23 cellular contexts compared by ENCODE assay signal in genomic region chrX:108473979-108474378, GRCh38. TPM values are rescaled to one million over a fixed set of nuclear protein-coding genes. Genes with fewer than 3 reads are reported as not detected.
DNase-seq lines count a peak whose midpoint lies in the region; ATAC-seq, FAIRE-seq and TF ChIP-seq lines count a peak whose summit lies in the region.
"Had no signal": no experiment of that assay in that cellular context is flagged by ENCODE, and none has a peak within 500 bp of the region (broad histone marks: within the 10 kb centered on the region; RNA-seq: fewer than 3 reads in every experiment).

No MANE protein-coding gene starts in this region.

- FAIRE-seq in A549 (lab: Jason Lieb, UNC): peak; percentile 97
- peak; percentile 91 for FAIRE-seq in colon (lab: Jason Lieb, UNC)
- peak; percentile 8 for FAIRE-seq in kidney (lab: Jason Lieb, UNC)
- FAIRE-seq: D721Med, G401.6, GM12892, H1 had no signal

- H3K4me3 ChIP-seq in A549 (no peak overlapping the region), PC-3 (ENCODE audit: low read length) (no peak overlapping the region), kidney (ENCODE audit: low read length in 2 of 2) (no peak overlapping the region)
- H3K4me3 ChIP-seq: BLaER1 treated with 17β-estradiol and CSF1 and Interleukin-3, amounts not matched to agents 10 nM and 100 nM; GM23248 had no signal

- H3K36me3 Mint-ChIP-seq in activated naive CD8-positive, alpha-beta T cell treated with anti-CD3 and anti-CD28 coated beads for 36 hours: no peaks in the 10 kb centered on the region
- peaks cover 10% of the 10 kb centered on the region for H3K36me3 Mint-ChIP-seq in chondrocyte (ENCODE audit: low read depth)
- H3K36me3 Mint-ChIP-seq: CD14-positive monocyte; CD8-positive, alpha-beta memory T cell had no signal

- TF ChIP-seq CTCF in A549 (IDR thresholded peaks at IDR 0.05): no peak
- TF ChIP-seq CTCF in PC-3 (conservative IDR thresholded peaks at IDR 0.05; ENCODE audit: low read depth, low read length): no peak
- no peak for TF ChIP-seq CTCF in kidney (IDR thresholded peaks at IDR 0.05; ENCODE audit: borderline replicate concordance, extremely low read depth, insufficient read depth)
- TF ChIP-seq CTCF in chondrocyte (IDR thresholded peaks at IDR 0.05): no peak

- peaks cover 48% of the 10 kb centered on the region for H3K79me2 ChIP-seq in PC-3 (ENCODE audit: low read length)

- no peaks in the 10 kb centered on the region for H3K27me3 ChIP-seq in PC-3 (ENCODE audit: low read length)
- H3K27me3 ChIP-seq: BE2C had no signal

- no peaks in the 10 kb centered on the region for H3K4me1 Mint-ChIP-seq in activated naive CD8-positive, alpha-beta T cell treated with anti-CD3 and anti-CD28 coated beads for 36 hours
- H3K4me1 Mint-ChIP-seq in chondrocyte (ENCODE audit: low read depth): peaks cover 12% of the 10 kb centered on the region
- H3K4me1 Mint-ChIP-seq: CD14-positive monocyte; CD8-positive, alpha-beta memory T cell had no signal

- intact Hi-C loops in PC-3 (cut with micrococcal nuclease): no loop called here
- intact Hi-C loops in kidney (cut with DNase I): no loop called here

- no peak overlapping the region for H3K4me3 Mint-ChIP-seq in activated naive CD8-positive, alpha-beta T cell treated with anti-CD3 and anti-CD28 coated beads for 36 hours
- H3K4me3 Mint-ChIP-seq in chondrocyte (ENCODE audit: unreplicated experiment): no peak overlapping the region
- H3K4me3 Mint-ChIP-seq: CD14-positive monocyte; CD4-positive, alpha-beta T cell; CD8-positive, alpha-beta memory T cell had no signal

- DNase-seq in A549 (ENCODE audit: low read depth in 1 of 2, low spot score in 1 of 2) (no peak), PC-3 (peak; percentile 8), kidney (no peak), chondrocyte (ENCODE audit: low spot score) (no peak), superior temporal gyrus (ENCODE audit: extremely low spot score) (no peak)
- no peak for DNase-seq in activated naive CD8-positive, alpha-beta T cell treated with anti-CD3 and anti-CD28 coated beads for 36 hours
- DNase-seq: AML-193; BE2C; CD4-positive, alpha-beta T cell; CD8-positive, alpha-beta memory T cell; DMS 273 treated with DMSO at 0.1 percent for 48 hours; DND-41; GM23248; H7; HCEC 1CT had no signal

- no peak for ATAC-seq in A549
- ATAC-seq in PC-3: no peak
- no peak for ATAC-seq in GM21825 (IDR thresholded peaks at IDR 0.05; ENCODE audit: unreplicated experiment)

- H3K27me3 Mint-ChIP-seq in activated naive CD8-positive, alpha-beta T cell treated with anti-CD3 and anti-CD28 coated beads for 36 hours: no peaks in the 10 kb centered on the region
- H3K27me3 Mint-ChIP-seq in chondrocyte (ENCODE audit: low read depth): no peaks in the 10 kb centered on the region
- H3K27me3 Mint-ChIP-seq: CD4-positive, alpha-beta T cell; CD8-positive, alpha-beta memory T cell had no signal

- no peaks in the 10 kb centered on the region for H3F3A ChIP-seq in PC-3 (ENCODE audit: low read length, unreplicated experiment)

- H3K9me3 ChIP-seq in A549 (peaks cover 7% of the 10 kb centered on the region; the same call in 1 of the 3 replicates), PC-3 (ENCODE audit: low read length) (no peaks in the 10 kb centered on the region), kidney (ENCODE audit: control insufficient read depth in 1 of 2, low read length in 2 of 2) (no peaks in the 10 kb centered on the region)
- H3K9me3 ChIP-seq: BE2C had no signal

- TF ChIP-seq EP300 in A549 (IDR thresholded peaks at IDR 0.05): no peak

- BruUV-seq in PC-3 (replicated peaks; lab: Mats Ljungman, UMichigan): no TSS peak

- no peak overlapping the region for H3K9ac ChIP-seq in PC-3 (ENCODE audit: low read length)
- no peak overlapping the region for H3K9ac ChIP-seq in kidney (ENCODE audit: low read length in 2 of 2)
- H3K9ac ChIP-seq: BLaER1 treated with 17β-estradiol and CSF1 and Interleukin-3, amounts not matched to agents 10 nM and 100 nM; GM23248 had no signal

- POLR2A ChIA-PET in A549 (lab: Yijun Ruan, JAX) (no interaction called here), PC-3 (lab: Charles Lee; ENCODE audit: unreplicated experiment) (no interaction called here)

- CTCF ChIA-PET in A549 (lab: Yijun Ruan, JAX) (interaction anchor here (1.3 kb wide), 1 partner anchor 274 kb away, joined by 3 read pairs; no protein-coding TSS in a partner anchor), PC-3 (lab: Charles Lee) (no interaction called here)

- H3K9me2 ChIP-seq in PC-3 (replicated peaks; ENCODE audit: low read length): no peaks in the 10 kb centered on the region

- no peak overlapping the region for H2AFZ ChIP-seq in PC-3 (ENCODE audit: low read length)
- H2AFZ ChIP-seq: GM23248 had no signal

- no peak for TF ChIP-seq RAD21 in A549 (conservative IDR thresholded peaks at IDR 0.05 in 1 of 2, IDR thresholded peaks at IDR 0.05 in 1 of 2)

- H3K36me3 ChIP-seq in PC-3 (ENCODE audit: low read depth, low read length) (no peaks in the 10 kb centered on the region), kidney (ENCODE audit: control insufficient read depth in 1 of 2, insufficient read depth in 2 of 2, low read length in 2 of 2) (no peaks in the 10 kb centered on the region)
- H3K36me3 ChIP-seq: BE2C; BLaER1 treated with 17β-estradiol and CSF1 and Interleukin-3, amounts not matched to agents 10 nM and 100 nM had no signal

- no peak overlapping the region for H3K4me2 ChIP-seq in A549
- H3K4me2 ChIP-seq in PC-3 (ENCODE audit: low read length): no peak overlapping the region
- H3K4me2 ChIP-seq: BLaER1 treated with 17β-estradiol and CSF1 and Interleukin-3, amounts not matched to agents 10 nM and 100 nM had no signal

- no peak for TF ChIP-seq POLR2A in A549 (IDR thresholded peaks at IDR 0.05; ENCODE audit: low read length)

- H3K9me3 Mint-ChIP-seq in activated naive CD8-positive, alpha-beta T cell treated with anti-CD3 and anti-CD28 coated beads for 36 hours: no peaks in the 10 kb centered on the region
- peaks cover 28% of the 10 kb centered on the region for H3K9me3 Mint-ChIP-seq in chondrocyte (ENCODE audit: low read depth)
- H3K9me3 Mint-ChIP-seq: CD4-positive, alpha-beta T cell had no signal

- no peaks in the 10 kb centered on the region for H4K20me1 ChIP-seq in PC-3 (ENCODE audit: low read length)
- H4K20me1 ChIP-seq: BLaER1 treated with 17β-estradiol and CSF1 and Interleukin-3, amounts not matched to agents 10 nM and 100 nM had no signal

- H3K27ac ChIP-seq in A549 (no peak overlapping the region), PC-3 (ENCODE audit: low read length) (no peak overlapping the region), kidney (ENCODE audit: low read depth in 2 of 2, low read length in 2 of 2) (no peak overlapping the region)
- H3K27ac ChIP-seq: BLaER1 treated with 17β-estradiol and CSF1 and Interleukin-3, amounts not matched to agents 10 nM and 100 nM; GM23248 had no signal

- H3K4me1 ChIP-seq in A549: no peaks in the 10 kb centered on the region
- H3K4me1 ChIP-seq in PC-3 (ENCODE audit: insufficient read depth, low read length): no peaks in the 10 kb centered on the region
- no peaks in the 10 kb centered on the region for H3K4me1 ChIP-seq in kidney (ENCODE audit: control insufficient read depth in 1 of 2, insufficient read depth in 1 of 2, low read depth in 1 of 2, low read length in 2 of 2)
- H3K4me1 ChIP-seq: BE2C; BLaER1 treated with 17β-estradiol and CSF1 and Interleukin-3, amounts not matched to agents 10 nM and 100 nM had no signal

- H3K27ac Mint-ChIP-seq in activated naive CD8-positive, alpha-beta T cell treated with anti-CD3 and anti-CD28 coated beads for 36 hours: no peak overlapping the region
- H3K27ac Mint-ChIP-seq in chondrocyte (ENCODE audit: unreplicated experiment): no peak overlapping the region
- H3K27ac Mint-ChIP-seq: CD14-positive monocyte; CD4-positive, alpha-beta T cell; CD8-positive, alpha-beta memory T cell had no signal

TF ChIP-seq in A549, 52 proteins besides CTCF, POLR2A, EP300 and RAD21 (continues in another document):
- TF ChIP-seq HOXB13 (CRISPR knock-in tag; IDR thresholded peaks at IDR 0.05; ENCODE audit: low read depth) (no peak), MYC (IDR thresholded peaks at IDR 0.05; ENCODE audit: borderline replicate concordance, low read length) (no peak), CHD2 (IDR thresholded peaks at IDR 0.05; ENCODE audit: low read length, partially characterized antibody) (no peak), ATOH8 (CRISPR knock-in tag; IDR thresholded peaks at IDR 0.05; ENCODE audit: low read depth) (no peak), MAFK (IDR thresholded peaks at IDR 0.05; ENCODE audit: partially characterized antibody) (no peak), SREBF2 (IDR thresholded peaks at IDR 0.05) (no peak), HES2 (IDR thresholded peaks at IDR 0.05) (no peak)

RNA-seq across cellular contexts. Expression of gene COL4A5, which starts 34.3 kb away (rescaled TPM):
- 48.6 and 67.8 TPM in 2 replicates for polyA plus RNA-seq in A549 (2011; rRNA removed)
- polyA plus RNA-seq in A549 (2012; cell fraction: cytosol; rRNA removed): 16.3 and 18.7 TPM in 2 replicates
- polyA plus RNA-seq in A549 (2012; cell fraction: nucleus; rRNA removed): 114 and 140 TPM in 2 replicates
- polyA plus RNA-seq in A549 (2017; fragmentation: RNase III; extraction: RNeasy Plus Mini Kit Qiagen cat#74134 plus additional on column Dnase treatment): 17.5 to 22.3 TPM (median 21.3 TPM) in 3 replicates
- polyA minus RNA-seq in A549 (2011; rRNA and poly(A)+ RNA removed): 45.2 and 57.0 TPM in 2 replicates
- total RNA-seq in PC-3 (2014; rRNA removed): 30.0 and 63.8 TPM in 2 replicates
- total RNA-seq in kidney: 23.9 TPM
- 11.9 TPM for polyA plus RNA-seq in kidney (ENCODE audit: insufficient read depth, low read depth, low replicate concordance)
- total RNA-seq in activated naive CD8-positive, alpha-beta T cell treated with anti-CD3 and anti-CD28 coated beads for 36 hours: not detected
- 210 to 273 TPM (median 211 TPM) in 3 replicates for total RNA-seq in chondrocyte
- total RNA-seq: CD4-positive, alpha-beta T cell; CD8-positive, alpha-beta memory T cell had no signal
- polyA plus RNA-seq: CD14-positive monocyte; CD8-positive, alpha-beta memory T cell had no signal

RNA-seq across cellular contexts. Expression of gene COL4A6, which starts 35.8 kb away (rescaled TPM):
- polyA plus RNA-seq in A549 (2011; rRNA removed) (19.8 and 24.3 TPM in 2 replicates), A549 (2017; fragmentation: RNase III; extraction: RNeasy Plus Mini Kit Qiagen cat#74134 plus additional on column Dnase treatment) (12.5 to 14.2 TPM (median 13.0 TPM) in 3 replicates), kidney (ENCODE audit: insufficient read depth, low read depth, low replicate concordance) (4.1 TPM)
- polyA plus RNA-seq in A549 (2012; cell fraction: cytosol; rRNA removed): 8.7 and 9.9 TPM in 2 replicates
- 45.5 and 50.8 TPM in 2 replicates for polyA plus RNA-seq in A549 (2012; cell fraction: nucleus; rRNA removed)
- polyA minus RNA-seq in A549 (2011; rRNA and poly(A)+ RNA removed): 20.6 and 21.2 TPM in 2 replicates
- total RNA-seq in PC-3 (2014; rRNA removed) (3.5 and 4.4 TPM in 2 replicates), kidney (3.3 TPM), chondrocyte (4.1 to 12.5 TPM (median 4.5 TPM) in 3 replicates)
- total RNA-seq in activated naive CD8-positive, alpha-beta T cell treated with anti-CD3 and anti-CD28 coated beads for 36 hours: not detected
- total RNA-seq: CD4-positive, alpha-beta T cell; CD8-positive, alpha-beta memory T cell; GM23248 had no signal
- polyA plus RNA-seq: CD14-positive monocyte; CD8-positive, alpha-beta memory T cell had no signal

Comparison
In these comparisons a context has a peak if more than half of its experiments do, and no peak if none do; other contexts are left out.
1. RNA of gene COL4A5, which starts 34.3 kb away (total RNA-seq): 210 to 273 TPM in chondrocyte, 30.0 to 63.8 TPM in PC-3 and 23.9 TPM in kidney (single experiment); not detected in activated naive CD8-positive, alpha-beta T cell treated with anti-CD3 and anti-CD28 coated beads for 36 hours; every median in the first group is over 10 times any median in the second.